9 cellular contexts compared by ENCODE assay signal in the genomic region with DNA sequence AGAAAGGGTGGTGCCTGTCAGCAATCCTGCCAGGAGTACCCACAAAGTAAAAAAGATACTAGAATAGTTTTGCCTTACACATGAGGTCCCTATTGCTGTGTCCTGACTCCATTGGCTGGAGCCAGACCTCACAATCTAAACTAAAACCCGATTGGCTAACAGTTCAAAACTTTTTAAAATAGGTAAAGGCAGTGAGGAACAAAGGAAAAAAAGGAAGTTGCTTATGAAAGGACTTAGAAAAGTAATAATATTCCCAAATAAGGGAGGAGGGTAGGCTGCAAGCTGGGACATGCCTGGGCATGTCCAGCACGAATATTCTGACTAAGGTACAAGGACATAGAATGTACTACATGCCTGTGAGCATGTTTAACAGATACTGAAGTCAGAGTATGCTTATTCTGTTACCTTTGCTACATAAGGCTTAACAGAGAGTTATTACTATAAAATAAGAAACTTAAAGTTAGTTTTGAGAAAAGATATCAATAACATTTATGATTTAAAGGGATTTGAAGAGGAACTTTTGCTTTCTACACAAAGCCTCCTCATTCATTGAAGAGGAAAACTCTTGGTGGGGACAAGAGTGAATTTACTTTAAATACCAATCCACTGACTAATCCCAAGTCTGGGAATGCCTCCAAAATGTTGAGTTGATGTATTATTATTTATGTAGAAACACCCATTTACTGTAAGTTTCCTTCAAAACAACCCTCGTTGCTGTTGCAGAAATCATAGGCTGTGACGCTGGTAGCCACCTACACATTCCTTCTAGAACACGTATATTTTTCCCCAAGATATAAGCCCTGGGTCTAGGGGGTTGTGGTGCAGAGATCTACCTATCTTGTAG. TPM values are rescaled to one million over a fixed set of nuclear protein-coding genes. Genes with fewer than 3 reads are reported as not detected.
A peak's percentile ranks its signal among the peaks of the same experiment; 100 is the strongest.
DNase-seq lines count a peak whose midpoint lies in the region; ATAC-seq, FAIRE-seq and TF ChIP-seq lines count a peak whose summit lies in the region.
"Had no signal": no experiment of that assay in that cellular context is flagged by ENCODE, and none has a peak within 500 bp of the region (broad histone marks: within the 10 kb centered on the region; RNA-seq: fewer than 3 reads in every experiment).

No MANE protein-coding gene starts in this region.

- 0 out of 2 replicates have a peak, but pooled peaks cover 4% of the 10 kb centered on the region for H3K4me1 ChIP-seq in HUES48 (ENCODE audit: control insufficient read depth, insufficient read depth, low read length)
- no peaks in the 10 kb centered on the region for H3K4me1 ChIP-seq in liver (ENCODE audit: control insufficient read depth in 4 of 4, insufficient read depth in 4 of 4, low read length in 3 of 4)

- peak overlapping the region; percentile 5 to 69 (median 51) for H3K4me3 Mint-ChIP-seq in brain

- peaks cover 62% of the 10 kb centered on the region for H3K4me1 Mint-ChIP-seq in brain

- DNase-seq in NCI-H1436 (lab: John Stamatoyannopoulos, UW) = no peak
- DNase-seq in C1 segment of cervical spinal cord (lab: John Stamatoyannopoulos, UW) = no peak
- DNase-seq: mucosa of descending colon had no signal

- H3K27me3 Mint-ChIP-seq in brain = peaks cover 10% of the 10 kb centered on the region

- no peak overlapping the region for H3K27ac ChIP-seq in HUES48 (ENCODE audit: low read depth, low read length)
- H3K27ac ChIP-seq in liver (ENCODE audit: low read depth in 1 of 2, low read length in 2 of 2) = peak overlapping the region in 1 of 2 donors; percentile 35

- no peaks in the 10 kb centered on the region for H3K9me3 Mint-ChIP-seq in brain

- H3K9me3 ChIP-seq in HUES48 (ENCODE audit: control insufficient read depth, insufficient read depth, low read length) (no peaks in the 10 kb centered on the region; the same call in 1 of the 2 replicates), liver (ENCODE audit: control insufficient read depth in 4 of 4, low read length in 3 of 4) (no peaks in the 10 kb centered on the region)
- H3K9me3 ChIP-seq: mucosa of descending colon had no signal

- TF ChIP-seq CTCF in brain (conservative IDR thresholded peaks at IDR 0.05) (no peak), liver (IDR thresholded peaks at IDR 0.05; ENCODE audit: low read depth, low read length, missing input control) (no peak)

- no peak overlapping the region for H3K4me3 ChIP-seq in HUES48 (ENCODE audit: low read depth, low read length)
- H3K4me3 ChIP-seq in liver (ENCODE audit: low read depth in 1 of 3, low read length in 3 of 3) = no peak overlapping the region
- H3K4me3 ChIP-seq: mucosa of descending colon had no signal

- TF ChIP-seq RAD21 in liver (IDR thresholded peaks at IDR 0.05) = no peak

- H3K27me3 ChIP-seq in HUES48 (ENCODE audit: control insufficient read depth, insufficient read depth, low read length) (no peaks in the 10 kb centered on the region), liver (ENCODE audit: control insufficient read depth in 4 of 4, insufficient read depth in 4 of 4, low read length in 3 of 4) (no peaks in the 10 kb centered on the region)

- H3K27ac Mint-ChIP-seq in brain = peak overlapping the region; percentile 90 to 98 (median 94)

- peaks cover 34% of the 10 kb centered on the region for H3K36me3 Mint-ChIP-seq in brain

- ATAC-seq in HG03039 (IDR thresholded peaks at IDR 0.05; ENCODE audit: unreplicated experiment) = no peak
- ATAC-seq in GM21360 (IDR thresholded peaks at IDR 0.05; ENCODE audit: unreplicated experiment) = no peak
- ATAC-seq: mucosa of descending colon had no signal

- peak; percentile 98 for FAIRE-seq in A204.1 (lab: Jason Lieb, UNC)

- no peaks in the 10 kb centered on the region for H3K36me3 ChIP-seq in HUES48 (ENCODE audit: control insufficient read depth, insufficient read depth, low read length)
- H3K36me3 ChIP-seq in liver (ENCODE audit: control insufficient read depth in 4 of 4, insufficient read depth in 3 of 4, low read depth in 1 of 4, low read length in 3 of 4) = no peaks in the 10 kb centered on the region

- WGBS in liver = 64% methylated on average over 5 of the region's 5 CpGs

- H3K9ac ChIP-seq in HUES48 (ENCODE audit: low read depth, low read length) (peak overlapping the region; percentile 0; the same call in 1 of the 2 replicates), liver (ENCODE audit: low read depth in 1 of 2, low read length in 2 of 2) (no peak overlapping the region)

TF ChIP-seq in liver, 16 proteins besides CTCF, POLR2A, EP300 and RAD21:
- TF ChIP-seq JUND (IDR thresholded peaks at IDR 0.05) = peak; percentile 33 to 40
- TF ChIP-seq, protein P1, sequence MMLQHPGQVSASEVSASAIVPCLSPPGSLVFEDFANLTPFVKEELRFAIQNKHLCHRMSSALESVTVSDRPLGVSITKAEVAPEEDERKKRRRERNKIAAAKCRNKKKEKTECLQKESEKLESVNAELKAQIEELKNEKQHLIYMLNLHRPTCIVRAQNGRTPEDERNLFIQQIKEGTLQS (IDR thresholded peaks at IDR 0.05) = no peak

RNA-seq across cellular contexts. Expression of gene MTHFD1L, which starts 8.2 kb away (rescaled TPM):
- 17.4 TPM for polyA plus RNA-seq in brain (ENCODE audit: insufficient read depth, low read depth, low replicate concordance)
- total RNA-seq in liver = 1 to 10 TPM; 3.5 to 7.7 TPM
- polyA plus RNA-seq in liver = 1 to 10 TPM; 2.0 to 2.1 TPM
